ENCODE assay signal across 17 cellular contexts in genomic region chrX:131789664-131790063, GRCh38.
DNase-seq lines count a peak whose midpoint lies in the region; ATAC-seq and TF ChIP-seq lines count a peak whose summit lies in the region.
"Had no signal": no experiment of that assay in that cellular context is flagged by ENCODE, and none has a peak within 500 bp of the region (broad histone marks: within the 10 kb centered on the region; RNA-seq: fewer than 3 reads in every experiment).

No MANE protein-coding gene starts in this region.

- peaks cover 0 to 8% of the 10 kb centered on the region in 2 donors for H3K4me1 Mint-ChIP-seq in stimulated activated naive B cell treated with anti-CD40 and anti-IgM and Interleukin-4, amounts not matched to agents 10 μg/mL and 1 μg/mL and 100 μg/mL, for 72 hours
- no peaks in the 10 kb centered on the region for H3K4me1 Mint-ChIP-seq in nephron progenitor cell
- H3K4me1 Mint-ChIP-seq: neural progenitor cell had no signal

- ATAC-seq in GM18868 (IDR thresholded peaks at IDR 0.05; ENCODE audit: unreplicated experiment) (peak; percentile 97), GM21717 (IDR thresholded peaks at IDR 0.05; ENCODE audit: unreplicated experiment) (peak; percentile 42), HG03175 (IDR thresholded peaks at IDR 0.05; ENCODE audit: unreplicated experiment) (peak; percentile 56), HG02840 (IDR thresholded peaks at IDR 0.05; ENCODE audit: low FRiP score, unreplicated experiment) (no peak)
- ATAC-seq in stimulated activated naive B cell treated with anti-CD40 and anti-IgM and Interleukin-4, amounts not matched to agents 10 μg/mL and 1 μg/mL and 100 μg/mL, for 72 hours (replicated peaks), result peak; percentile 59 to 84

- peaks cover 16 to 22% of the 10 kb centered on the region in 2 donors for H3K36me3 Mint-ChIP-seq in stimulated activated naive B cell treated with anti-CD40 and anti-IgM and Interleukin-4, amounts not matched to agents 10 μg/mL and 1 μg/mL and 100 μg/mL, for 72 hours
- peaks cover 93% of the 10 kb centered on the region for H3K36me3 Mint-ChIP-seq in nephron progenitor cell (ENCODE audit: low read depth)

- no peaks in the 10 kb centered on the region for H3K27me3 Mint-ChIP-seq in stimulated activated naive B cell treated with anti-CD40 and anti-IgM and Interleukin-4, amounts not matched to agents 10 μg/mL and 1 μg/mL and 100 μg/mL, for 72 hours
- no peaks in the 10 kb centered on the region for H3K27me3 Mint-ChIP-seq in nephron progenitor cell (ENCODE audit: low read depth, poor library complexity)

- H3K27ac Mint-ChIP-seq in stimulated activated naive B cell treated with anti-CD40 and anti-IgM and Interleukin-4, amounts not matched to agents 10 μg/mL and 1 μg/mL and 100 μg/mL, for 72 hours, result peak overlapping the region; percentile 3
- H3K27ac Mint-ChIP-seq in nephron progenitor cell, result no peak overlapping the region
- H3K27ac Mint-ChIP-seq: neural progenitor cell had no signal

- DNase-seq in stimulated activated naive B cell treated with anti-CD40 and anti-IgM and Interleukin-4, amounts not matched to agents 10 μg/mL and 1 μg/mL and 100 μg/mL, for 72 hours, result no peak
- DNase-seq in amygdala (lab: John Stamatoyannopoulos, UW), result no peak
- DNase-seq in nephron progenitor cell, result no peak
- DNase-seq: activated CD4-positive, alpha-beta T cell treated with anti-CD3 and anti-CD28 coated beads, Interleukin-2, amount 50 U/mL, for 1 hour; activated T-cell treated with anti-CD3 and anti-CD28 coated beads, Interleukin-2, amount 50 U/mL, for 48 hours; adrenal gland; DND-41; mesendoderm; NK-92 treated with Interleukin-12 subunit alpha and Interleukin-12 subunit beta, amount 100 ng/mL, for 24 hours; retina; SJCRH30; T-helper 9 cell had no signal

- TF ChIP-seq CTCF in nephron progenitor cell (IDR thresholded peaks at IDR 0.05), result no peak

- no peak overlapping the region for H3K4me3 Mint-ChIP-seq in stimulated activated naive B cell treated with anti-CD40 and anti-IgM and Interleukin-4, amounts not matched to agents 10 μg/mL and 1 μg/mL and 100 μg/mL, for 72 hours
- no peak overlapping the region for H3K4me3 Mint-ChIP-seq in nephron progenitor cell
- H3K4me3 Mint-ChIP-seq: neural progenitor cell had no signal

- no peaks in the 10 kb centered on the region for H3K9me3 Mint-ChIP-seq in stimulated activated naive B cell treated with anti-CD40 and anti-IgM and Interleukin-4, amounts not matched to agents 10 μg/mL and 1 μg/mL and 100 μg/mL, for 72 hours
- peaks cover 24% of the 10 kb centered on the region for H3K9me3 Mint-ChIP-seq in nephron progenitor cell
- H3K9me3 Mint-ChIP-seq: neural progenitor cell had no signal
